Comparison of ENCODE assay signal across 10 cellular contexts in genomic region chr17:17152385-17152784, GRCh38. TPM values are rescaled to one million over a fixed set of nuclear protein-coding genes. Genes with fewer than 3 reads are reported as not detected.
A peak's percentile ranks its signal among the peaks of the same experiment; 100 is the strongest.
DNase-seq lines count a peak whose midpoint lies in the region; ATAC-seq lines count a peak whose summit lies in the region.
"Had no signal": no experiment of that assay in that cellular context is flagged by ENCODE, and none has a peak within 500 bp of the region (broad histone marks: within the 10 kb centered on the region; RNA-seq: fewer than 3 reads in every experiment).

No MANE protein-coding gene starts in this region.

- intact Hi-C loops in activated CD4-positive, alpha-beta memory T cell treated with anti-CD3 and anti-CD28 coated beads for 36 hours (cut with micrococcal nuclease): no loop called here
- intact Hi-C loops in cardiac septum (cut with DNase I): loop anchor here (5.0 kb wide), 2 partner anchors 40 to 85 kb away; partner anchors contain the start of gene FLCN

- no peak for ATAC-seq in stimulated activated memory B cell treated with anti-CD40 and anti-IgM and Interleukin-4, amounts not matched to agents 10 μg/mL and 1 μg/mL and 100 μg/mL, for 72 hours
- no peak for ATAC-seq in HG02610 (IDR thresholded peaks at IDR 0.05; ENCODE audit: unreplicated experiment)
- ATAC-seq in GM19328 (IDR thresholded peaks at IDR 0.05; ENCODE audit: unreplicated experiment): no peak

- no peaks in the 10 kb centered on the region for H3K27me3 Mint-ChIP-seq in activated CD4-positive, alpha-beta memory T cell treated with anti-CD3 and anti-CD28 coated beads for 36 hours
- H3K27me3 Mint-ChIP-seq in stimulated activated memory B cell treated with anti-CD40 and anti-IgM and Interleukin-4, amounts not matched to agents 10 μg/mL and 1 μg/mL and 100 μg/mL, for 72 hours: no peaks in the 10 kb centered on the region
- H3K27me3 Mint-ChIP-seq: activated naive CD8-positive, alpha-beta T cell treated with anti-CD3 and anti-CD28 coated beads, Interleukin-2, amount 10 ng/mL, durations not matched to agents 7 days and 5 days had no signal

- H3K4me3 Mint-ChIP-seq in activated CD4-positive, alpha-beta memory T cell treated with anti-CD3 and anti-CD28 coated beads for 36 hours: no peak overlapping the region
- H3K4me3 Mint-ChIP-seq in stimulated activated memory B cell treated with anti-CD40 and anti-IgM and Interleukin-4, amounts not matched to agents 10 μg/mL and 1 μg/mL and 100 μg/mL, for 72 hours: no peak overlapping the region
- H3K4me3 Mint-ChIP-seq: activated naive CD8-positive, alpha-beta T cell treated with anti-CD3 and anti-CD28 coated beads, Interleukin-2, amount 10 ng/mL, durations not matched to agents 7 days and 5 days had no signal

- POLR2A ChIA-PET in activated CD4-positive, alpha-beta memory T cell treated with anti-CD3 and anti-CD28 coated beads for 36 hours (lab: Charles Lee): interaction anchor here (1.2 to 1.4 kb wide), 2 partner anchors 10 to 31 kb away, joined by 4 to 5 read pairs; no protein-coding TSS in a partner anchor

- H3K27ac Mint-ChIP-seq in activated CD4-positive, alpha-beta memory T cell treated with anti-CD3 and anti-CD28 coated beads for 36 hours: peak overlapping the region; percentile 51
- H3K27ac Mint-ChIP-seq in stimulated activated memory B cell treated with anti-CD40 and anti-IgM and Interleukin-4, amounts not matched to agents 10 μg/mL and 1 μg/mL and 100 μg/mL, for 72 hours: peak overlapping the region; percentile 9
- H3K27ac Mint-ChIP-seq: activated naive CD8-positive, alpha-beta T cell treated with anti-CD3 and anti-CD28 coated beads, Interleukin-2, amount 10 ng/mL, durations not matched to agents 7 days and 5 days had no signal

- no peaks in the 10 kb centered on the region for H3K9me3 Mint-ChIP-seq in activated CD4-positive, alpha-beta memory T cell treated with anti-CD3 and anti-CD28 coated beads for 36 hours
- no peaks in the 10 kb centered on the region for H3K9me3 Mint-ChIP-seq in stimulated activated memory B cell treated with anti-CD40 and anti-IgM and Interleukin-4, amounts not matched to agents 10 μg/mL and 1 μg/mL and 100 μg/mL, for 72 hours
- H3K9me3 Mint-ChIP-seq: activated naive CD8-positive, alpha-beta T cell treated with anti-CD3 and anti-CD28 coated beads, Interleukin-2, amount 10 ng/mL, durations not matched to agents 7 days and 5 days had no signal

- CTCF ChIA-PET in activated CD4-positive, alpha-beta memory T cell treated with anti-CD3 and anti-CD28 coated beads for 36 hours (lab: Charles Lee): interaction anchor here (2.4 kb wide), 1 partner anchor 10 kb away, joined by 8 read pairs; no protein-coding TSS in a partner anchor

- H3K36me3 Mint-ChIP-seq in activated CD4-positive, alpha-beta memory T cell treated with anti-CD3 and anti-CD28 coated beads for 36 hours: peaks cover 34% of the 10 kb centered on the region
- peaks cover 68% of the 10 kb centered on the region for H3K36me3 Mint-ChIP-seq in stimulated activated memory B cell treated with anti-CD40 and anti-IgM and Interleukin-4, amounts not matched to agents 10 μg/mL and 1 μg/mL and 100 μg/mL, for 72 hours

- H3K4me1 Mint-ChIP-seq in activated CD4-positive, alpha-beta memory T cell treated with anti-CD3 and anti-CD28 coated beads for 36 hours (ENCODE audit: low read depth): peaks cover 60% of the 10 kb centered on the region
- peaks cover 11% of the 10 kb centered on the region for H3K4me1 Mint-ChIP-seq in stimulated activated memory B cell treated with anti-CD40 and anti-IgM and Interleukin-4, amounts not matched to agents 10 μg/mL and 1 μg/mL and 100 μg/mL, for 72 hours

- DNase-seq in H4 (ENCODE audit: low spot score) (peak; percentile 37), cardiac septum (ENCODE audit: low spot score) (peak; percentile 82), NCI-H146 (lab: John Stamatoyannopoulos, UW) (no peak)
- no peak for DNase-seq in activated CD4-positive, alpha-beta memory T cell treated with anti-CD3 and anti-CD28 coated beads for 36 hours
- DNase-seq in activated CD8-positive, alpha-beta memory T cell treated with anti-CD3 and anti-CD28 coated beads, Interleukin-2, amount 50 U/mL, for 4 hours: no peak
- DNase-seq: activated naive CD8-positive, alpha-beta T cell treated with anti-CD3 and anti-CD28 coated beads, Interleukin-2, amount 10 ng/mL, durations not matched to agents 7 days and 5 days; SHP77 had no signal

RNA-seq across cellular contexts. Expression of gene PLD6, which starts 53.7 kb away (rescaled TPM):
- 1.5 and 1.6 TPM in 2 replicates for total RNA-seq in H4 (2014; rRNA removed; shearing (Covaris generic))
- total RNA-seq in activated CD4-positive, alpha-beta memory T cell treated with anti-CD3 and anti-CD28 coated beads for 36 hours: 1 to 10 TPM; 9.3 to 9.4 TPM
- 1.4 TPM for total RNA-seq in cardiac septum

Comparison
In these comparisons a context has a peak if more than half of its experiments do, and no peak if none do; other contexts are left out.
1. DNase-seq: peak in H4 (single experiment) and cardiac septum (single experiment); none in activated CD4-positive, alpha-beta memory T cell treated with anti-CD3 and anti-CD28 coated beads for 36 hours (single experiment), NCI-H146 (single experiment) and activated CD8-positive, alpha-beta memory T cell treated with anti-CD3 and anti-CD28 coated beads, Interleukin-2, amount 50 U/mL, for 4 hours (single experiment).